Comparison of ENCODE assay signal across 2 cellular contexts in genomic region chr16:56912746-56913703, GRCh38.
TF ChIP-seq lines count a peak whose summit lies in the region.

No MANE protein-coding gene starts in this region.

TF ChIP-seq in HepG2, 621 proteins besides CTCF, POLR2A, EP300 and RAD21 (continues in another document):
- TF ChIP-seq ZNF362 (CRISPR knock-in tag; IDR thresholded peaks at IDR 0.05; ENCODE audit: borderline replicate concordance) (no peak), ZNF841 (CRISPR knock-in tag; IDR thresholded peaks at IDR 0.05; ENCODE audit: borderline replicate concordance) (no peak), SAFB2 (CRISPR knock-in tag; IDR thresholded peaks at IDR 0.05; ENCODE audit: borderline replicate concordance, low read depth) (0 out of 2 replicates have a peak, but pooled peaks have one; percentile 49), AKAP8 (CRISPR knock-in tag; IDR thresholded peaks at IDR 0.05) (0 out of 2 replicates have a peak, but pooled peaks have one; percentile 54), NR2F1 (CRISPR knock-in tag; IDR thresholded peaks at IDR 0.05) (no peak), ZNF646 (CRISPR knock-in tag; IDR thresholded peaks at IDR 0.05) (no peak), GTF2F1 (IDR thresholded peaks at IDR 0.05; ENCODE audit: low read length) (no peak), PITX1 (CRISPR knock-in tag; IDR thresholded peaks at IDR 0.05) (0 out of 2 replicates have a peak, but pooled peaks have one; percentile 22), KDM2A (CRISPR knock-in tag; IDR thresholded peaks at IDR 0.05; ENCODE audit: borderline replicate concordance, low read depth) (peak; percentile 43; the same call in 1 of the 2 replicates), AGO2 (optimal IDR thresholded peaks at IDR 0.05; ENCODE audit: low read depth, low read length) (no peak), ZNF747 (CRISPR knock-in tag; IDR thresholded peaks at IDR 0.05; ENCODE audit: borderline replicate concordance) (peak; percentile 57; the same call in 1 of the 2 replicates), PREB (CRISPR knock-in tag; IDR thresholded peaks at IDR 0.05) (no peak), PLRG1 (conservative IDR thresholded peaks at IDR 0.05) (no peak), ZNF430 (CRISPR knock-in tag; IDR thresholded peaks at IDR 0.05) (0 out of 2 replicates have a peak, but pooled peaks have one; percentile 7), ZNF772 (CRISPR knock-in tag; IDR thresholded peaks at IDR 0.05) (peak; percentile 77; the same call in 1 of the 2 replicates), ATRX (CRISPR knock-in tag; IDR thresholded peaks at IDR 0.05; ENCODE audit: borderline replicate concordance) (no peak), SMC3 (IDR thresholded peaks at IDR 0.05; ENCODE audit: low read length) (no peak), SUZ12 (IDR thresholded peaks at IDR 0.05; ENCODE audit: low read depth, low read length) (no peak), ZNF891 (CRISPR knock-in tag; IDR thresholded peaks at IDR 0.05) (0 out of 2 replicates have a peak, but pooled peaks have one; percentile 34), ZNF605 (CRISPR knock-in tag; IDR thresholded peaks at IDR 0.05) (0 out of 2 replicates have a peak, but pooled peaks have one; percentile 50), ZNF501 (CRISPR knock-in tag; IDR thresholded peaks at IDR 0.05) (0 out of 2 replicates have a peak, but pooled peaks have one; percentile 35)

TF ChIP-seq in GM12878, 131 proteins besides CTCF, POLR2A, EP300 and RAD21:
- TF ChIP-seq FOXM1 (IDR thresholded peaks at IDR 0.05; ENCODE audit: low read depth, low read length), result no peak
- TF ChIP-seq MTA2 (IDR thresholded peaks at IDR 0.05; ENCODE audit: low read depth), result peak; percentile 11; the same call in 1 of the 2 replicates
- TF ChIP-seq RB1 (IDR thresholded peaks at IDR 0.05; ENCODE audit: borderline replicate concordance), result no peak
- no peak for TF ChIP-seq RFX5 (IDR thresholded peaks at IDR 0.05; ENCODE audit: low read depth, low read length)
- TF ChIP-seq EGR1 (IDR thresholded peaks at IDR 0.05; ENCODE audit: borderline replicate concordance in 1 of 2, low read depth in 2 of 2, low read length in 2 of 2), result peak in 1 of 2 experiments; percentile 80; a peak in 2 of 3 replicates
- TF ChIP-seq SPI1 (IDR thresholded peaks at IDR 0.05; ENCODE audit: borderline replicate concordance, insufficient read depth, low read depth, low read length), result 0 out of 2 replicates have a peak, but pooled peaks have one; percentile 18
- no peak for TF ChIP-seq CHD1 (IDR thresholded peaks at IDR 0.05; ENCODE audit: low read depth, low read length)
- TF ChIP-seq MLLT1 (IDR thresholded peaks at IDR 0.05), result peak; percentile 50; the same call in 1 of the 2 replicates
- no peak for TF ChIP-seq ZNF592 (IDR thresholded peaks at IDR 0.05)
- 0 out of 2 replicates have a peak, but pooled peaks have one; percentile 32 for TF ChIP-seq EED (IDR thresholded peaks at IDR 0.05; ENCODE audit: low read depth)
- peak; percentile 73 for TF ChIP-seq HDGF (IDR thresholded peaks at IDR 0.05)
- TF ChIP-seq IKZF2 (IDR thresholded peaks at IDR 0.05), result peak; percentile 22 to 50; a peak in 3 of 4 replicates
